1 cellular context compared by ENCODE assay signal in the genomic region with DNA sequence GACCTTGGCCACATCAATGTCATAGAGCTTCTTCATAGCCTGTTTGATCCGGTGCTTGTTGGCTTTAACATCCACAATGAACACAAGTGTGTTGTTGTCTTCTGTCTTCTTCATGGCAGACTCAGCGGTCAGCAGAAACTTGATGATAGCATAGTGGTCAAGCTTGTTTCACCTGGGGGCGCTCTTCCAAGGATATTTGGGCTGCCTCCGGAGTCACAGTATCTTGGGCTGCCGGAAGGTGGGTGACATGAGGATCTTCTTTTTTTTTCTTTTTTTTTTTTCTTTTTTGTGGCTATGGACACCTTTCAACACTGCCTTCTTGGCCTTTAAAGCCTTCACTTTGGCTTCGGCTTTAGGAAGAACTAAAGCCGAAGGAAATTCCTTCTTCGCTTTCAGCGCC.
TF ChIP-seq lines count a peak whose summit lies in the region.

No MANE protein-coding gene starts in this region.

TF ChIP-seq in K562, 482 proteins besides CTCF, POLR2A, EP300 and RAD21 (continued from another document):
- TF ChIP-seq, protein P1, sequence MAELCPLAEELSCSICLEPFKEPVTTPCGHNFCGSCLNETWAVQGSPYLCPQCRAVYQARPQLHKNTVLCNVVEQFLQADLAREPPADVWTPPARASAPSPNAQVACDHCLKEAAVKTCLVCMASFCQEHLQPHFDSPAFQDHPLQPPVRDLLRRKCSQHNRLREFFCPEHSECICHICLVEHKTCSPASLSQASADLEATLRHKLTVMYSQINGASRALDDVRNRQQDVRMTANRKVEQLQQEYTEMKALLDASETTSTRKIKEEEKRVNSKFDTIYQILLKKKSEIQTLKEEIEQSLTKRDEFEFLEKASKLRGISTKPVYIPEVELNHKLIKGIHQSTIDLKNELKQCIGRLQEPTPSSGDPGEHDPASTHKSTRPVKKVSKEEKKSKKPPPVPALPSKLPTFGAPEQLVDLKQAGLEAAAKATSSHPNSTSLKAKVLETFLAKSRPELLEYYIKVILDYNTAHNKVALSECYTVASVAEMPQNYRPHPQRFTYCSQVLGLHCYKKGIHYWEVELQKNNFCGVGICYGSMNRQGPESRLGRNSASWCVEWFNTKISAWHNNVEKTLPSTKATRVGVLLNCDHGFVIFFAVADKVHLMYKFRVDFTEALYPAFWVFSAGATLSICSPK (IDR thresholded peaks at IDR 0.05; ENCODE audit: borderline replicate concordance) = no peak
- no peak for TF ChIP-seq ARHGAP35 (IDR thresholded peaks at IDR 0.05; ENCODE audit: partially characterized antibody)
- TF ChIP-seq, protein P2, sequence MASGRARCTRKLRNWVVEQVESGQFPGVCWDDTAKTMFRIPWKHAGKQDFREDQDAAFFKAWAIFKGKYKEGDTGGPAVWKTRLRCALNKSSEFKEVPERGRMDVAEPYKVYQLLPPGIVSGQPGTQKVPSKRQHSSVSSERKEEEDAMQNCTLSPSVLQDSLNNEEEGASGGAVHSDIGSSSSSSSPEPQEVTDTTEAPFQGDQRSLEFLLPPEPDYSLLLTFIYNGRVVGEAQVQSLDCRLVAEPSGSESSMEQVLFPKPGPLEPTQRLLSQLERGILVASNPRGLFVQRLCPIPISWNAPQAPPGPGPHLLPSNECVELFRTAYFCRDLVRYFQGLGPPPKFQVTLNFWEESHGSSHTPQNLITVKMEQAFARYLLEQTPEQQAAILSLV (tag; IDR thresholded peaks at IDR 0.05) = no peak
- TF ChIP-seq PHF8 (IDR thresholded peaks at IDR 0.05; ENCODE audit: borderline replicate concordance, low read length) = no peak
- no peak for TF ChIP-seq ZNF24 (IDR thresholded peaks at IDR 0.05)
